In genomic region chr21:10418649-10419048, GRCh38 we compare ENCODE assay signal across 17 cellular contexts.
"Had no signal": no experiment of that assay in that cellular context is flagged by ENCODE, and none has a peak within 500 bp of the region (broad histone marks: within the 10 kb centered on the region; RNA-seq: fewer than 3 reads in every experiment).

No MANE protein-coding gene starts in this region.

- H3K4me1 ChIP-seq: gastroesophageal sphincter, heart right ventricle, prostate gland, right atrium auricular region, tibial artery had no signal

- H3K27ac ChIP-seq: dorsolateral prefrontal cortex, gastroesophageal sphincter, heart right ventricle, prostate gland, right atrium auricular region, tibial artery, VCaP had no signal

- DNase-seq: activated CD4-positive, alpha-beta memory T cell treated with anti-CD3 and anti-CD28 coated beads for 36 hours; activated CD4-positive, CD25-positive, alpha-beta regulatory T cell treated with anti-CD3 and anti-CD28 coated beads, Interleukin-2, amount 50 U/mL, for 72 hours; activated naive CD4-positive, alpha-beta T cell; central memory CD4-positive, alpha-beta T cell; dorsolateral prefrontal cortex; heart right ventricle; left cardiac atrium; stimulated activated CD4-positive, alpha-beta T cell treated with anti-CD3 and anti-CD28 coated beads, Interleukin-2, amount 100 ng/mL, for 24 hours; stimulated activated naive CD4-positive, alpha-beta T cell treated with Interleukin-2 at 50 U/mL for 16 hours; substantia nigra had no signal

- FAIRE-seq: endometrium had no signal

- H3K27me3 ChIP-seq: right atrium auricular region, tibial artery had no signal

- ATAC-seq: gastroesophageal sphincter; naive thymus-derived CD8-positive, alpha-beta T cell had no signal

- H3K4me3 ChIP-seq: dorsolateral prefrontal cortex, gastroesophageal sphincter, heart right ventricle, prostate gland, right atrium auricular region, tibial artery had no signal

- H3K9me3 ChIP-seq: prostate gland had no signal

- H3K36me3 ChIP-seq: gastroesophageal sphincter, heart right ventricle, prostate gland, right atrium auricular region, tibial artery had no signal
